Comparison of ENCODE assay signal across 8 cellular contexts in genomic region chr11:62025429-62026105, GRCh38. TPM values are rescaled to one million over a fixed set of nuclear protein-coding genes. Genes with fewer than 3 reads are reported as not detected.
DNase-seq lines count a peak whose midpoint lies in the region; ATAC-seq and TF ChIP-seq lines count a peak whose summit lies in the region.

No MANE protein-coding gene starts in this region.

- in situ Hi-C loops in gastrocnemius medialis (cut with MboI; ENCODE audit: low sequenced_read_pairs in 4 of 4): no loop called here

- ATAC-seq in HG02642 (IDR thresholded peaks at IDR 0.05; ENCODE audit: poor library complexity, unreplicated experiment) (peak; percentile 66), gastrocnemius medialis (peak; percentile 76 to 85)
- peak; percentile 94 for ATAC-seq in activated T-helper 17 cell treated with anti-CD3 and anti-CD28 coated beads, Interleukin-2, amount 50 U/mL, for 72 hours (replicated peaks)

- H3K4me1 ChIP-seq in gastrocnemius medialis: no peaks in the 10 kb centered on the region

- no peaks in the 10 kb centered on the region for H3K9me3 ChIP-seq in gastrocnemius medialis

- no peak for TF ChIP-seq POLR2A in gastrocnemius medialis (IDR thresholded peaks at IDR 0.05)

- peak overlapping the region; percentile 33 to 63 (median 50) for H3K27ac ChIP-seq in gastrocnemius medialis

- H3K9me3 Mint-ChIP-seq in activated T-helper 17 cell treated with anti-CD3 and anti-CD28 coated beads, Interleukin-2, amount 50 U/mL, for 72 hours: peaks cover 7% of the 10 kb centered on the region

- no peak for TF ChIP-seq CTCF in gastrocnemius medialis (IDR thresholded peaks at IDR 0.05 in 4 of 5, conservative IDR thresholded peaks at IDR 0.05 in 1 of 5)

- peak overlapping the region; percentile 92 for H3K27ac Mint-ChIP-seq in activated T-helper 17 cell treated with anti-CD3 and anti-CD28 coated beads, Interleukin-2, amount 50 U/mL, for 72 hours

- H3K36me3 ChIP-seq in gastrocnemius medialis: no peaks in the 10 kb centered on the region

- H3K4me3 Mint-ChIP-seq in activated T-helper 17 cell treated with anti-CD3 and anti-CD28 coated beads, Interleukin-2, amount 50 U/mL, for 72 hours: peak overlapping the region; percentile 80

- no peaks in the 10 kb centered on the region for H3K27me3 ChIP-seq in gastrocnemius medialis

- DNase-seq in COLO829 (ENCODE audit: low spot score) (peak; percentile 18), glomerular visceral epithelial cell (ENCODE audit: extremely low spot score) (peak; percentile 64), gastrocnemius medialis (peak; percentile 40 to 60), NCI-H82 (lab: John Stamatoyannopoulos, UW) (no peak), NCI-H82 treated with DMSO at 0.1 percent for 48 hours (lab: John Stamatoyannopoulos, UW; ENCODE audit: unreplicated experiment) (no peak)

- peaks cover 11% of the 10 kb centered on the region for H3K4me1 Mint-ChIP-seq in activated T-helper 17 cell treated with anti-CD3 and anti-CD28 coated beads, Interleukin-2, amount 50 U/mL, for 72 hours

- no peaks in the 10 kb centered on the region for H3K36me3 Mint-ChIP-seq in activated T-helper 17 cell treated with anti-CD3 and anti-CD28 coated beads, Interleukin-2, amount 50 U/mL, for 72 hours (ENCODE audit: low read depth)

- intact Hi-C loops in gastrocnemius medialis (cut with DNase I; ENCODE audit: low total_unique reads): no loop called here

- H3K4me3 ChIP-seq in gastrocnemius medialis: no peak overlapping the region

- H3K27me3 Mint-ChIP-seq in activated T-helper 17 cell treated with anti-CD3 and anti-CD28 coated beads, Interleukin-2, amount 50 U/mL, for 72 hours: no peaks in the 10 kb centered on the region

TF ChIP-seq in PFSK-1, 5 proteins besides CTCF, POLR2A, EP300 and RAD21:
- TF ChIP-seq FOXP2 (optimal IDR thresholded peaks at IDR 0.05; ENCODE audit: borderline replicate concordance, extremely low read depth, extremely low read length, insufficient read depth): peak; percentile 91
- TF ChIP-seq SIN3A (IDR thresholded peaks at IDR 0.05; ENCODE audit: borderline replicate concordance, insufficient read depth, low read length): peak; percentile 99; the same call in 1 of the 2 replicates
- TF ChIP-seq TAF1 (IDR thresholded peaks at IDR 0.05; ENCODE audit: borderline replicate concordance, insufficient read depth, low read length): no peak

RNA-seq across cellular contexts. Expression of gene FTH1, which starts 58.1 kb away (rescaled TPM):
- polyA plus RNA-seq in PFSK-1 (2012; ENCODE audit: insufficient read length, low read depth): 2,482 TPM
- total RNA-seq in activated T-helper 17 cell treated with anti-CD3 and anti-CD28 coated beads, Interleukin-2, amount 50 U/mL, for 72 hours: 1,000 to 10,000 TPM in 1 of 2 donors, 100 to 1,000 TPM in 1; 701 to 1,114 TPM
- total RNA-seq in gastrocnemius medialis: 1,000 to 10,000 TPM; 1,340 to 3,366 (median 1,705) TPM

Comparison
In these comparisons a context has a peak if more than half of its experiments do, and no peak if none do; other contexts are left out.
1. DNase-seq: peak in COLO829 (single experiment), glomerular visceral epithelial cell (single experiment) and gastrocnemius medialis (2 of 2); none in NCI-H82 (single experiment) and NCI-H82 treated with DMSO at 0.1 percent for 48 hours (single experiment).
2. Peak in every context shown above with its lines, with median percentiles within 50 percentile points of each other: ATAC-seq.